Comparison of ENCODE assay signal across 8 cellular contexts in the genomic region with DNA sequence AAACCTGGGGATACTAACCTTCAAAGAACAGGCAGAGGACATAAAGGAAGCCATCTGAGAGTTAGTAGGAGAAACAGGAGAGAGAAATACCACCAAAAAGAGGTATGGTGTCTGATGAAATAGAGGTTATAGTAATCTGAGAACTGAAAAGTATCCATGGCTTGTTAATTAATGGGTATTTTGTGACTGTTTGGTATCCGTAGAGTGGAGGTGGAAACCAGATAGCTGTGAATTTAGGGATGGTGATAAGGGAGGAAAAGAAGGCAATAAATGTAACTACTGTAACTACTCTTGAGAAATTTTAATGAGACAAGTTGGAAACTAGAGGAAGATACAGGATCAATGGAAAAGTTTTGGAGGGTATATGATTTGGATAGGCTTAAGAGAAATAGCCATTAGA. TPM values are rescaled to one million over a fixed set of nuclear protein-coding genes. Genes with fewer than 3 reads are reported as not detected.
"Had no signal": no experiment of that assay in that cellular context is flagged by ENCODE, and none has a peak within 500 bp of the region (broad histone marks: within the 10 kb centered on the region; RNA-seq: fewer than 3 reads in every experiment).

No MANE protein-coding gene starts in this region.

- ATAC-seq: HCT116 had no signal

- H2AFZ ChIP-seq: GM23248 had no signal

- H3K36me3 ChIP-seq: HAP-1 had no signal

- FAIRE-seq: HTR-8/SVneo had no signal

- DNase-seq: GM23248, GOT3, H7, IMR-90 had no signal

- H3K9me3 ChIP-seq: HAP-1 had no signal

- H3K27ac ChIP-seq: GM23248 had no signal

- H3K4me3 ChIP-seq: GM23248, HAP-1 had no signal

RNA-seq across cellular contexts. Expression of gene PRKAA2, which starts 27.5 kb away (rescaled TPM):
- total RNA-seq: HT-29 had no signal
